24 cellular contexts compared by ENCODE assay signal in genomic region chr18:24561369-24561768, GRCh38.
"Had no signal": no experiment of that assay in that cellular context is flagged by ENCODE, and none has a peak within 500 bp of the region (broad histone marks: within the 10 kb centered on the region; RNA-seq: fewer than 3 reads in every experiment).

No MANE protein-coding gene starts in this region.

- H3K4me3 ChIP-seq: esophagus squamous epithelium, left ventricle myocardium inferior, lower lobe of right lung, psoas muscle, spleen, thoracic aorta had no signal

- DNase-seq: cortex of kidney; effector memory CD4-positive, alpha-beta T cell; esophagus squamous epithelium; foreskin fibroblast; kidney; left cardiac atrium; left ventricle myocardium inferior; lower lobe of right lung; midbrain; naive B cell; psoas muscle; spleen; stimulated activated CD4-positive, alpha-beta T cell treated with anti-CD3 and anti-CD28 coated beads, Interleukin-15, amount 100 ng/mL, for 24 hours; stimulated activated CD4-positive, alpha-beta T cell treated with anti-CD3 and anti-CD28 coated beads, Interleukin-1b, Interleukin-23, amount 100 ng/mL, for 48 hours; stimulated activated CD4-positive, alpha-beta T cell treated with anti-CD3 and anti-CD28 coated beads, Interleukin-4, amount 100 ng/mL, for 24 hours had no signal

- H3K36me3 Mint-ChIP-seq: memory B cell; naive B cell; stimulated activated memory B cell treated with anti-CD40 and anti-IgM and Interleukin-4, amounts not matched to agents 10 μg/mL and 1 μg/mL and 100 μg/mL, for 72 hours had no signal

- H3K27ac Mint-ChIP-seq: memory B cell; naive B cell; stimulated activated memory B cell treated with anti-CD40 and anti-IgM and Interleukin-4, amounts not matched to agents 10 μg/mL and 1 μg/mL and 100 μg/mL, for 72 hours; stimulated activated naive CD8-positive, alpha-beta T cell treated with anti-CD3 and anti-CD28 coated beads, Interleukin-15, Interleukin-2, amounts not matched to agents 100 ng/mL and 50 ng/mL, for 24 hours had no signal

- H3K4me1 Mint-ChIP-seq: memory B cell; naive B cell; stimulated activated memory B cell treated with anti-CD40 and anti-IgM and Interleukin-4, amounts not matched to agents 10 μg/mL and 1 μg/mL and 100 μg/mL, for 72 hours had no signal

- H3K4me3 Mint-ChIP-seq: memory B cell; naive B cell; stimulated activated memory B cell treated with anti-CD40 and anti-IgM and Interleukin-4, amounts not matched to agents 10 μg/mL and 1 μg/mL and 100 μg/mL, for 72 hours; stimulated activated naive CD8-positive, alpha-beta T cell treated with anti-CD3 and anti-CD28 coated beads, Interleukin-15, Interleukin-2, amounts not matched to agents 100 ng/mL and 50 ng/mL, for 24 hours; type B pancreatic cell had no signal

- H3K9me3 ChIP-seq: esophagus squamous epithelium, left ventricle myocardium inferior, lower lobe of right lung, neutrophil, psoas muscle, spleen, thoracic aorta had no signal

- H3K36me3 ChIP-seq: esophagus squamous epithelium, left ventricle myocardium inferior, lower lobe of right lung, neutrophil, spleen, thoracic aorta had no signal

- H3K4me1 ChIP-seq: esophagus squamous epithelium, left ventricle myocardium inferior, lower lobe of right lung, psoas muscle, spleen had no signal

- H3K27ac ChIP-seq: epithelial cell of prostate, esophagus squamous epithelium, left ventricle myocardium inferior, lower lobe of right lung, neutrophil, psoas muscle, spleen, thoracic aorta had no signal

- ATAC-seq: psoas muscle; sciatic nerve; stimulated activated memory B cell treated with anti-CD40 and anti-IgM and Interleukin-4, amounts not matched to agents 10 μg/mL and 1 μg/mL and 100 μg/mL, for 72 hours had no signal

- H3K9me3 Mint-ChIP-seq: memory B cell; naive B cell; nephron; stimulated activated memory B cell treated with anti-CD40 and anti-IgM and Interleukin-4, amounts not matched to agents 10 μg/mL and 1 μg/mL and 100 μg/mL, for 72 hours; stimulated activated naive CD8-positive, alpha-beta T cell treated with anti-CD3 and anti-CD28 coated beads, Interleukin-15, Interleukin-2, amounts not matched to agents 100 ng/mL and 50 ng/mL, for 24 hours; type B pancreatic cell had no signal

- H3K27me3 ChIP-seq: neutrophil had no signal
